ENCODE assay signal across 13 cellular contexts in genomic region chr9:32566770-32567169, GRCh38. TPM values are rescaled to one million over a fixed set of nuclear protein-coding genes. Genes with fewer than 3 reads are reported as not detected.
A peak's percentile ranks its signal among the peaks of the same experiment; 100 is the strongest.
DNase-seq lines count a peak whose midpoint lies in the region; ATAC-seq and TF ChIP-seq lines count a peak whose summit lies in the region.
"Had no signal": no experiment of that assay in that cellular context is flagged by ENCODE, and none has a peak within 500 bp of the region (broad histone marks: within the 10 kb centered on the region; RNA-seq: fewer than 3 reads in every experiment).

No MANE protein-coding gene starts in this region.

- H3K27me3 ChIP-seq in Panc1 (ENCODE audit: control insufficient read depth, insufficient read depth, low read length) (no peaks in the 10 kb centered on the region), spleen (replicated peaks in 1 of 7) (no peaks in the 10 kb centered on the region)
- H3K27me3 ChIP-seq: BLaER1 treated with 17β-estradiol and CSF1 and Interleukin-3, amounts not matched to agents 10 nM and 100 nM had no signal

- H3K36me3 ChIP-seq in Panc1 (ENCODE audit: control insufficient read depth, insufficient read depth, low read length) (no peaks in the 10 kb centered on the region), spleen (peaks cover 0 to 68% (median 24%) of the 10 kb centered on the region in 6 donors)

- H3K9me3 ChIP-seq in Panc1 (ENCODE audit: control insufficient read depth, insufficient read depth, low read depth, low read length) (no peaks in the 10 kb centered on the region), spleen (no peaks in the 10 kb centered on the region)
- H3K9me3 ChIP-seq: BLaER1 treated with 17β-estradiol and CSF1 and Interleukin-3, amounts not matched to agents 10 nM and 100 nM had no signal

- in situ Hi-C loops in Panc1 (cut with HindIII; ENCODE audit: low pct_unique_long_range_greater_than_20kb, low sequenced_read_pairs) = loop anchor here (25.0 kb wide), 1 partner anchor 396 kb away; no protein-coding TSS in a partner anchor

- TF ChIP-seq CTCF in Panc1 (IDR thresholded peaks at IDR 0.05) (no peak), spleen (IDR thresholded peaks at IDR 0.05 in 8 of 11, conservative IDR thresholded peaks at IDR 0.05 in 3 of 11) (no peak)

- CTCF ChIA-PET in Panc1 (lab: Charles Lee) = no interaction called here

- H3K27ac ChIP-seq in Panc1 (ENCODE audit: low read length) (no peak overlapping the region), spleen (no peak overlapping the region)
- H3K27ac ChIP-seq: BLaER1 treated with 17β-estradiol and CSF1 and Interleukin-3, amounts not matched to agents 10 nM and 100 nM had no signal

- ATAC-seq in left ventricle myocardium superior (peak; percentile 17), left cardiac atrium (no peak), Panc1 (0 out of 2 replicates have a peak, but pooled peaks have one; percentile 21), GM18861 (IDR thresholded peaks at IDR 0.05; ENCODE audit: unreplicated experiment) (no peak)
- ATAC-seq: CD8-positive, alpha-beta T cell had no signal

- H3K4me1 ChIP-seq in Panc1 (ENCODE audit: control insufficient read depth, insufficient read depth, low read length) (peaks cover 11% of the 10 kb centered on the region; the same call in 1 of the 2 replicates), spleen (peaks cover 9 to 24% (median 15%) of the 10 kb centered on the region in 6 donors)

- H3K4me3 ChIP-seq in Panc1 (ENCODE audit: low read depth in 2 of 2, low read length in 2 of 2) = no peak overlapping the region
- H3K4me3 ChIP-seq in spleen = no peak overlapping the region
- H3K4me3 ChIP-seq: BLaER1 treated with 17β-estradiol and CSF1 and Interleukin-3, amounts not matched to agents 10 nM and 100 nM had no signal

- WGBS in spleen, 5 donors = 95 to 99% (median 97%) methylated on average over 22 to 26 of the region's 26 CpGs

- POLR2A ChIA-PET in Panc1 (lab: Charles Lee) = interaction anchor here (0.6 kb wide), 1 partner anchor 433 kb away, joined by 4 read pairs; no protein-coding TSS in a partner anchor

- intact Hi-C loops in left ventricle myocardium superior (cut with micrococcal nuclease) = no loop called here
- intact Hi-C loops in left cardiac atrium (cut with DNase I) = no loop called here
- intact Hi-C loops in Panc1 (cut with micrococcal nuclease; ENCODE audit: unreplicated experiment) = no loop called here
- intact Hi-C loops in spleen (cut with DNase I; ENCODE audit: low total_unique reads) = no loop called here

- no TSS peak for BruUV-seq in Panc1 (replicated peaks; lab: Mats Ljungman, UMichigan)

- no peak for TF ChIP-seq POLR2A in spleen (IDR thresholded peaks at IDR 0.05)

- no peak for DNase-seq in left ventricle myocardium superior
- no peak for DNase-seq in left cardiac atrium
- no peak for DNase-seq in Panc1 (ENCODE audit: low read depth, low spot score)
- DNase-seq in ecto neural progenitor cell (ENCODE audit: low spot score) = peak; percentile 42
- DNase-seq in spleen = peak; percentile 78
- no peak for DNase-seq in NCI-H526 (lab: John Stamatoyannopoulos, UW)
- DNase-seq: Calu3; CD8-positive, alpha-beta T cell; DMS79 treated with DMSO at 0.1 percent for 48 hours; GF-D8; H9 had no signal

RNA-seq across cellular contexts. Expression of gene NDUFB6, which starts 6.2 kb away (rescaled TPM):
- total RNA-seq in left ventricle myocardium superior (180 TPM), left cardiac atrium (100 to 1,000 TPM; 113 to 127 TPM), Panc1 (2021; ENCODE audit: unreplicated experiment) (85.3 TPM), spleen (10 to 100 TPM; 21.7 to 36.7 (median 25.3) TPM)
- 144 TPM for polyA plus RNA-seq in Panc1 (2012; ENCODE audit: insufficient read length)
- polyA plus RNA-seq in spleen = 10 to 100 TPM; 18.0 to 33.9 (median 31.9) TPM

RNA-seq across cellular contexts. Expression of gene TOPORS, which starts 14.4 kb away (rescaled TPM):
- total RNA-seq in left ventricle myocardium superior (9.4 TPM), left cardiac atrium (1 to 10 TPM; 8.5 to 9.5 TPM), Panc1 (2021; ENCODE audit: unreplicated experiment) (21.2 TPM), spleen (10 to 100 TPM; 11.9 to 28.7 (median 18.2) TPM)
- 8.6 TPM for polyA plus RNA-seq in Panc1 (2012; ENCODE audit: insufficient read length)
- 1 to 10 TPM; 5.2 to 7.1 (median 6.3) TPM for polyA plus RNA-seq in spleen

RNA-seq across cellular contexts. Expression of gene SMIM27, which starts 14.6 kb away (rescaled TPM):
- 19.1 TPM for total RNA-seq in left ventricle myocardium superior
- 10 to 100 TPM; 15.1 to 17.9 TPM for total RNA-seq in left cardiac atrium
- total RNA-seq in Panc1 (2021; ENCODE audit: unreplicated experiment) = 14.3 TPM
- 12.8 TPM for polyA plus RNA-seq in Panc1 (2012; ENCODE audit: insufficient read length)
- total RNA-seq in spleen = 10 to 100 TPM in 5 of 7 donors, 1 to 10 TPM in 2; 6.6 to 25.1 (median 18.2) TPM
- polyA plus RNA-seq in spleen = 10 to 100 TPM; 19.6 to 31.7 (median 26.3) TPM

RNA-seq across cellular contexts. Expression of gene RIGI, which starts 40.8 kb away (rescaled TPM):
- 4.5 TPM for total RNA-seq in left ventricle myocardium superior
- 1 to 10 TPM; 4.1 to 6.6 TPM for total RNA-seq in left cardiac atrium
- total RNA-seq in Panc1 (2021; ENCODE audit: unreplicated experiment) = 27.7 TPM
- polyA plus RNA-seq in Panc1 (2012; ENCODE audit: insufficient read length) = 8.6 TPM
- 10 to 100 TPM; 15.1 to 24.4 (median 17.6) TPM for total RNA-seq in spleen
- 1 to 10 TPM; 6.5 to 7.4 (median 7.2) TPM for polyA plus RNA-seq in spleen

Comparison
In these comparisons a context has a peak if more than half of its experiments do, and no peak if none do; other contexts are left out.
1. ATAC-seq: peak in left ventricle myocardium superior (single experiment) and Panc1 (single experiment); none in left cardiac atrium (0 of 2) and GM18861 (single experiment).
2. DNase-seq: peak in ecto neural progenitor cell (single experiment) and spleen (single experiment); none in left ventricle myocardium superior (single experiment), left cardiac atrium (single experiment), Panc1 (single experiment) and NCI-H526 (0 of 2).